Comparison of ENCODE assay signal across 10 cellular contexts in the genomic region with DNA sequence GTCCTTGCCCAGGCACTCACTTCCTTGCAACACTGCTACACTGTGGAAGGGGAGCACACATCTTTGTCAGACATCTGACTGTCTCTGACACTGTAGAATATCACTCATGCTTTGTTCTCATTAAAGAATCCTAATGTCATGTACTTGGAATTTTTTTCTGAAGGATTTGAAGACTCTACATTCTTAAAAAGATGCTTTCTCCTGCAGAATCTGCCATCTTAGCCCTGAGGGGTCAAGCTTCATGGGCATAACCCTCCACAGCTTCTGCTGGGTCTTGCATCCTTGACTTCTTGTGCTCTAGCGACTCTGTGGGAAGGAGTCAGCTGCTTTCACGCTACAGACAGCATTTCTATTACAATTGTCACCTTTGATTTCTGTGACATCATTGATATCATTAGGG.
"Had no signal": no experiment of that assay in that cellular context is flagged by ENCODE, and none has a peak within 500 bp of the region (broad histone marks: within the 10 kb centered on the region; RNA-seq: fewer than 3 reads in every experiment).

No MANE protein-coding gene starts in this region.

- H3K27ac Mint-ChIP-seq: GM23338, H9, HFFc6 had no signal

- H2AFZ ChIP-seq: GM23338 had no signal

- DNase-seq: GOT3, H7, H9, HCEC 1CT, HFFc6 had no signal

- FAIRE-seq: H1, H54 had no signal

- H3K4me1 ChIP-seq: HAP-1 had no signal

- H3K4me3 Mint-ChIP-seq: GM23338, H9, HFFc6 had no signal

- H3K36me3 ChIP-seq: HAP-1 had no signal

- H3K4me2 ChIP-seq: GM23338 had no signal

- H3K9me3 ChIP-seq: HAP-1 had no signal

- H3K4me3 ChIP-seq: GM23338, HAP-1 had no signal

- ATAC-seq: GM23338, HCT116 had no signal

- H3K9me3 Mint-ChIP-seq: GM23338, H9 had no signal
